1 cellular context compared by ENCODE assay signal in the genomic region with DNA sequence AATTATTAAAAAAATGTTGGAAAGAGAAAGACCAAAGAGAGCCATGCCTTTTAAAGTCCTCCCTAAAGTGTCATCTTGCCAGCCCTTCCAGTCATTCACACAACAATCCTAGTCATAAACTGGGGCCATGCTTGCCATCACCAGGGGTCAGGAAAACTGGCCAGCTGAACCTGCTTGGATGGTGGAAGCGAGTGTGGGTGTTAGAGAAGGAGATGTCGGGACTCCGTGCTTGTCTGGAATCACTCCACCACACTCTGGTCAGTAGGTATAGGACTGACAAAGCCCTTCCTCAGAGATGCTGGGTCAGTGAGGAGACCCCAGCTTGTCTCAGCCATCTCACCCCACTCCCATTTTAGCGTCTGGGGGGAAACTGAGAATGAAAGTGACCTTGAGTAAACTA.
TF ChIP-seq lines count a peak whose summit lies in the region.

No MANE protein-coding gene starts in this region.

TF ChIP-seq in K562, 482 proteins besides CTCF, POLR2A, EP300 and RAD21:
- TF ChIP-seq ZNF121 (CRISPR knock-in tag; conservative IDR thresholded peaks at IDR 0.05) (0 out of 2 replicates have a peak, but pooled peaks have one; percentile 21), ZNF146 (CRISPR knock-in tag; IDR thresholded peaks at IDR 0.05; ENCODE audit: unreplicated experiment) (no peak), XRCC5 (IDR thresholded peaks at IDR 0.05; ENCODE audit: low read depth, low read length) (no peak), GABPB1 (CRISPR knock-in tag; IDR thresholded peaks at IDR 0.05) (no peak)
